In the genomic region with DNA sequence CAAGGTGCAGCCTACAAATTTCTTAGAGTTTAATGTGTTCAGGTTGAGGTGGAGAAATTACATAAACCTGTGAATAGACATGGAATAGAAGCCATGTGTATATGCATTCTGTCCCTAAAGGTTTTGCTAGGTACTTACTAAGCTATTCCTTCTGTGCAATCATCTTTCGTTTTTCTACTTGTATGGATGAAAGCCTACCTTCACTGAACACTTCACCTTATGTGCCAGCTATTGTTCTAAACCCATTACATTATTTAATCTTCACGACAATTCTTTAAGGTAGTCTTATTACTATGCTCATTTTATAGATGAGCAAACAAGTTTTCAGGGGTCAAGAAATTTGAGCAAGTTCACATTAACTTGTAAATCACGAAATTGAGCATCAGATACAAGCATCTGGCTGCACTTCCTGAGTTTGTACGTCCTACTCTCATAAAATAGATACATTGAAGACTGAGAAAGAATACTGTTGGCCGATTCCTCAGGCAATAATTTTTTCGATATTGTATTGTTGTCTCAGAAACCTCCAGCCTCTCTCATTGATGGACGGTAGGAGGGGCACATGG, we compare ENCODE assay signal across 1 cellular context.
TF ChIP-seq lines count a peak whose summit lies in the region.

No MANE protein-coding gene starts in this region.

TF ChIP-seq in HEK293, 187 proteins besides CTCF, POLR2A, EP300 and RAD21 (continued from another document):
- TF ChIP-seq PRDM1 (tag by site-specific recombination; IDR thresholded peaks at IDR 0.05) = peak; percentile 65
- TF ChIP-seq SCRT1 (tag by site-specific recombination; IDR thresholded peaks at IDR 0.05; ENCODE audit: borderline replicate concordance) = no peak
- 0 out of 2 replicates have a peak, but pooled peaks have one; percentile 26 for TF ChIP-seq ZNF24 (tag by site-specific recombination; IDR thresholded peaks at IDR 0.05)
- no peak for TF ChIP-seq ZBTB6 (tag by site-specific recombination; IDR thresholded peaks at IDR 0.05)
- no peak for TF ChIP-seq ZNF292 (tag by site-specific recombination; IDR thresholded peaks at IDR 0.05; ENCODE audit: borderline replicate concordance, low read depth)
- TF ChIP-seq ZNF391 (tag by site-specific recombination; IDR thresholded peaks at IDR 0.05; ENCODE audit: borderline replicate concordance, low read depth) = 0 out of 2 replicates have a peak, but pooled peaks have one; percentile 55
- TF ChIP-seq, protein P1, sequence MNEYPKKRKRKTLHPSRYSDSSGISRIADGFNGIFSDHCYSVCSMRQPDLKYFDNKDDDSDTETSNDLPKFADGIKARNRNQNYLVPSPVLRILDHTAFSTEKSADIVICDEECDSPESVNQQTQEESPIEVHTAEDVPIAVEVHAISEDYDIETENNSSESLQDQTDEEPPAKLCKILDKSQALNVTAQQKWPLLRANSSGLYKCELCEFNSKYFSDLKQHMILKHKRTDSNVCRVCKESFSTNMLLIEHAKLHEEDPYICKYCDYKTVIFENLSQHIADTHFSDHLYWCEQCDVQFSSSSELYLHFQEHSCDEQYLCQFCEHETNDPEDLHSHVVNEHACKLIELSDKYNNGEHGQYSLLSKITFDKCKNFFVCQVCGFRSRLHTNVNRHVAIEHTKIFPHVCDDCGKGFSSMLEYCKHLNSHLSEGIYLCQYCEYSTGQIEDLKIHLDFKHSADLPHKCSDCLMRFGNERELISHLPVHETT (tag by site-specific recombination; IDR thresholded peaks at IDR 0.05) = 0 out of 2 replicates have a peak, but pooled peaks have one; percentile 14
- TF ChIP-seq ZBTB21 (tag by site-specific recombination; IDR thresholded peaks at IDR 0.05) = no peak
- TF ChIP-seq ZBTB20 (tag by site-specific recombination; IDR thresholded peaks at IDR 0.05) = no peak
- TF ChIP-seq ZNF211 (tag by site-specific recombination; IDR thresholded peaks at IDR 0.05; ENCODE audit: low read depth) = no peak
- 0 out of 2 replicates have a peak, but pooled peaks have one; percentile 59 for TF ChIP-seq SP7 (tag by site-specific recombination; IDR thresholded peaks at IDR 0.05)
- TF ChIP-seq ZNF670 (tag by site-specific recombination; IDR thresholded peaks at IDR 0.05; ENCODE audit: low read depth) = no peak
- peak; percentile 57 for TF ChIP-seq ZNF335 (tag by site-specific recombination; conservative IDR thresholded peaks at IDR 0.05)
- peak; percentile 63 for TF ChIP-seq ZBTB17 (tag by site-specific recombination; IDR thresholded peaks at IDR 0.05)
- peak; percentile 43; the same call in 1 of the 2 replicates for TF ChIP-seq ZNF843 (tag by site-specific recombination; IDR thresholded peaks at IDR 0.05)
- 0 out of 2 replicates have a peak, but pooled peaks have one; percentile 27 for TF ChIP-seq ZNF629 (tag by site-specific recombination; IDR thresholded peaks at IDR 0.05)
- TF ChIP-seq ZNF404 (tag by site-specific recombination; IDR thresholded peaks at IDR 0.05) = no peak
- TF ChIP-seq IKZF3 (tag by site-specific recombination; IDR thresholded peaks at IDR 0.05) = no peak
- no peak for TF ChIP-seq WT1 (tag by site-specific recombination; IDR thresholded peaks at IDR 0.05)
- TF ChIP-seq KLF16 (tag by site-specific recombination; IDR thresholded peaks at IDR 0.05) = no peak
- TF ChIP-seq ZNF621 (tag by site-specific recombination; IDR thresholded peaks at IDR 0.05) = no peak
- peak; percentile 62; the same call in 1 of the 2 replicates for TF ChIP-seq ZNF501 (tag by site-specific recombination; IDR thresholded peaks at IDR 0.05)
